ENCODE assay signal across 2 cellular contexts in genomic region chrX:153863251-153863991, GRCh38.
TF ChIP-seq lines count a peak whose summit lies in the region.

No MANE protein-coding gene starts in this region.

TF ChIP-seq in GM23338, 12 proteins besides CTCF, POLR2A, EP300 and RAD21:
- TF ChIP-seq NANOG (IDR thresholded peaks at IDR 0.05; ENCODE audit: borderline replicate concordance) (no peak), CREB1 (CRISPR knock-in tag; IDR thresholded peaks at IDR 0.05; ENCODE audit: low read depth) (no peak), ZNF114 (CRISPR knock-in tag; IDR thresholded peaks at IDR 0.05) (no peak)

TF ChIP-seq in K562, 482 proteins besides CTCF, POLR2A, EP300 and RAD21:
- TF ChIP-seq USF1 (CRISPR knock-in tag; IDR thresholded peaks at IDR 0.05) (peak; percentile 64), ZNF740 (CRISPR knock-in tag; IDR thresholded peaks at IDR 0.05) (no peak), ZNF740 (tag; IDR thresholded peaks at IDR 0.05) (no peak), USF2 (CRISPR knock-in tag; IDR thresholded peaks at IDR 0.05) (peak; percentile 57), CEBPG (CRISPR knock-in tag; IDR thresholded peaks at IDR 0.05) (no peak), CEBPG (tag; conservative IDR thresholded peaks at IDR 0.05 in 1 of 2, IDR thresholded peaks at IDR 0.05 in 1 of 2) (no peak), E2F6 (IDR thresholded peaks at IDR 0.05; ENCODE audit: borderline replicate concordance in 1 of 2, extremely low read depth in 1 of 2, insufficient read depth in 1 of 2, insufficient read length in 1 of 2, low read depth in 1 of 2, low read length in 1 of 2, poor library complexity in 1 of 2, severe bottlenecking in 1 of 2) (peak in 1 of 2 experiments; percentile 44)
